ENCODE assay signal across 8 cellular contexts in genomic region chr7:128697301-128697905, GRCh38. TPM values are rescaled to one million over a fixed set of nuclear protein-coding genes. Genes with fewer than 3 reads are reported as not detected.
A peak's percentile ranks its signal among the peaks of the same experiment; 100 is the strongest.
DNase-seq lines count a peak whose midpoint lies in the region; ATAC-seq and TF ChIP-seq lines count a peak whose summit lies in the region.

No MANE protein-coding gene starts in this region.

- ATAC-seq in CD8-positive, alpha-beta T cell = peak; percentile 84
- ATAC-seq in GM18519 (IDR thresholded peaks at IDR 0.05; ENCODE audit: low FRiP score, unreplicated experiment) = no peak
- no peak for ATAC-seq in GM19023 (IDR thresholded peaks at IDR 0.05; ENCODE audit: unreplicated experiment)

- CTCF ChIA-PET in CD8-positive, alpha-beta T cell (lab: Charles Lee) = interaction anchor here (0.6 to 0.7 kb wide), 2 partner anchors 17 to 1284 kb away, joined by 3 to 4 read pairs; no protein-coding TSS in a partner anchor

- no peaks in the 10 kb centered on the region for H3K36me3 Mint-ChIP-seq in CD8-positive, alpha-beta T cell

- H3K27me3 Mint-ChIP-seq in CD8-positive, alpha-beta T cell (ENCODE audit: low read depth) = peaks cover 56% of the 10 kb centered on the region

- H3K4me3 ChIP-seq in CD8-positive, alpha-beta T cell (ENCODE audit: low read depth, low read length) = peak overlapping the region; percentile 37

- peaks cover 12% of the 10 kb centered on the region for H3K4me1 Mint-ChIP-seq in CD8-positive, alpha-beta T cell (ENCODE audit: low read depth)

- POLR2A ChIA-PET in CD8-positive, alpha-beta T cell (lab: Charles Lee) = no interaction called here

- no peaks in the 10 kb centered on the region for H3K9me3 ChIP-seq in CD8-positive, alpha-beta T cell (ENCODE audit: low read length)

- H3K27ac ChIP-seq in CD8-positive, alpha-beta T cell (ENCODE audit: low read depth, low read length) = no peak overlapping the region

- peaks cover 24% of the 10 kb centered on the region for H3K27me3 ChIP-seq in CD8-positive, alpha-beta T cell (ENCODE audit: insufficient read depth, low read length)

- peak overlapping the region; percentile 64 for H3K27ac Mint-ChIP-seq in CD8-positive, alpha-beta T cell

- intact Hi-C loops in CD8-positive, alpha-beta T cell (cut with DNase I, micrococcal nuclease) = no loop called here

- no peak for TF ChIP-seq CTCF in CD8-positive, alpha-beta T cell (IDR thresholded peaks at IDR 0.05)

- H3K36me3 ChIP-seq in CD8-positive, alpha-beta T cell (ENCODE audit: insufficient read depth, low read length) = no peaks in the 10 kb centered on the region

- peak overlapping the region; percentile 74 for H3K4me3 Mint-ChIP-seq in CD8-positive, alpha-beta T cell

- peak; percentile 3 to 64 (median 21) for DNase-seq in CD8-positive, alpha-beta T cell
- DNase-seq in KBM-7 = peak; percentile 81
- DNase-seq in activated CD8-positive, alpha-beta memory T cell treated with anti-CD3 and anti-CD28 coated beads, Interleukin-2, amount 50 U/mL, for 4 hours = peak; percentile 24
- DNase-seq in fibroblast of peridontal ligament (ENCODE audit: extremely low read depth) = peak; percentile 49
- peak; percentile 17 for DNase-seq in non-pigmented ciliary epithelial cell (ENCODE audit: low read depth)
- no peak for DNase-seq in inferior parietal cortex (ENCODE audit: extremely low spot score)

- no peaks in the 10 kb centered on the region for H3K9me3 Mint-ChIP-seq in CD8-positive, alpha-beta T cell

- in situ Hi-C loops in KBM-7 (cut with MboI; ENCODE audit: low pct_unique_long_range_greater_than_20kb, low sequenced_read_pairs) = no loop called here

- peaks cover 11% of the 10 kb centered on the region for H3K4me1 ChIP-seq in CD8-positive, alpha-beta T cell (ENCODE audit: insufficient read depth, low read length)

RNA-seq across cellular contexts. Expression of gene GARIN1A, which starts 25.3 kb away (rescaled TPM):
- under 1 TPM; 0.65 to 0.94 TPM for total RNA-seq in CD8-positive, alpha-beta T cell

RNA-seq across cellular contexts. Expression of gene CALU, which starts 41.8 kb away (rescaled TPM):
- 10 to 100 TPM; 29.9 to 31.9 TPM for total RNA-seq in CD8-positive, alpha-beta T cell
